Comparison of ENCODE assay signal across 10 cellular contexts in the genomic region with DNA sequence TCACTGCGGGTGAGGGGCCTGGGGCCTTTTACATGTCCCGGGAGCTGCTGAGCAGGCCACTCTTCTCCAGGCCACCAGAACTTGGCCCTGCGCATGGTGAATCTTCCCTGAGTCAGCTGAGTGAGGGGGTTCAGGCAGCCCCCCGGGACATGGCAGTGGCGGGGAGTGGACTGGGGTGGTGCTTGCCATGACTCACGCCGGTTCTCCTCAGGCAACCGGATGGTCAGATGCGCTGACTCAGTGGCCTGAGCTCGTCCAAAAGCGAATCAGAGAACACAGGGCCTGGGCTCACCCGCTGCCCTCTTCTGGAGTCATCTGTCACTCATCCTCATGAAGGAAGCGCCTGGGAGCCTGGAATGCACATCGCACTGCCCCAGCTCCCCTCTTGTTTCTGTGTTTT. TPM values are rescaled to one million over a fixed set of nuclear protein-coding genes. Genes with fewer than 3 reads are reported as not detected.
A peak's percentile ranks its signal among the peaks of the same experiment; 100 is the strongest.
DNase-seq lines count a peak whose midpoint lies in the region; ATAC-seq, FAIRE-seq and TF ChIP-seq lines count a peak whose summit lies in the region.
"Had no signal": no experiment of that assay in that cellular context is flagged by ENCODE, and none has a peak within 500 bp of the region (broad histone marks: within the 10 kb centered on the region; RNA-seq: fewer than 3 reads in every experiment).

No MANE protein-coding gene starts in this region.

- H3K27ac ChIP-seq in kidney (ENCODE audit: low read depth in 2 of 2, low read length in 2 of 2) (peak overlapping the region; percentile 5 to 26), thoracic aorta (peak overlapping the region; percentile 96 to 97)
- H3K27ac ChIP-seq: WERI-Rb-1 had no signal

- H3K4me1 ChIP-seq in kidney (ENCODE audit: control insufficient read depth in 1 of 2, insufficient read depth in 1 of 2, low read depth in 1 of 2, low read length in 2 of 2) (peaks cover 8 to 12% of the 10 kb centered on the region in 2 donors), thoracic aorta (ENCODE audit: control insufficient read depth in 1 of 2, low read depth in 2 of 2) (peaks cover 73 to 94% of the 10 kb centered on the region in 2 donors)

- FAIRE-seq in bronchial epithelial cell (lab: Jason Lieb, UNC) (no peak), kidney (lab: Jason Lieb, UNC) (no peak)

- H3K36me3 ChIP-seq in bronchial epithelial cell (ENCODE audit: control insufficient read depth, insufficient read depth, low read length) = peaks cover 1% of the 10 kb centered on the region
- H3K36me3 ChIP-seq in kidney (ENCODE audit: control insufficient read depth in 1 of 2, insufficient read depth in 2 of 2, low read length in 2 of 2) = no peaks in the 10 kb centered on the region
- no peaks in the 10 kb centered on the region for H3K36me3 ChIP-seq in thoracic aorta
- H3K36me3 ChIP-seq: WERI-Rb-1 had no signal

- H3K9me3 ChIP-seq in kidney (ENCODE audit: control insufficient read depth in 1 of 2, low read length in 2 of 2) (no peaks in the 10 kb centered on the region), thoracic aorta (no peaks in the 10 kb centered on the region)

- no peak overlapping the region for H3K4me3 ChIP-seq in bronchial epithelial cell (ENCODE audit: low read depth, low read length)
- no peak overlapping the region for H3K4me3 ChIP-seq in kidney (ENCODE audit: low read length in 2 of 2)
- H3K4me3 ChIP-seq in thoracic aorta = peak overlapping the region; percentile 35

- ATAC-seq in thoracic aorta (ENCODE audit: insufficient number of reproducible peaks, low FRiP score, low read depth) (peak; percentile 51), HG03175 (IDR thresholded peaks at IDR 0.05; ENCODE audit: unreplicated experiment) (no peak)

- H3K27me3 ChIP-seq in bronchial epithelial cell (ENCODE audit: control insufficient read depth, insufficient read depth, low read length) (no peaks in the 10 kb centered on the region), thoracic aorta (replicated peaks; ENCODE audit: insufficient read depth) (no peaks in the 10 kb centered on the region)

- TF ChIP-seq CTCF in bronchial epithelial cell (IDR thresholded peaks at IDR 0.05; ENCODE audit: insufficient read depth, low read length, severe bottlenecking) (no peak), kidney (IDR thresholded peaks at IDR 0.05; ENCODE audit: borderline replicate concordance, extremely low read depth, insufficient read depth) (no peak), thoracic aorta (IDR thresholded peaks at IDR 0.05) (no peak)

- intact Hi-C loops in kidney (cut with DNase I) = no loop called here

- DNase-seq in HS-27A (ENCODE audit: low read depth) = peak; percentile 74
- DNase-seq in bronchial epithelial cell (ENCODE audit: low read depth) = peak; percentile 93
- DNase-seq in kidney = peak; percentile 79
- DNase-seq in thoracic aorta (ENCODE audit: low spot score) = peak; percentile 85
- DNase-seq in NCI-H2029 (lab: John Stamatoyannopoulos, UW) = no peak
- DNase-seq in NCI-H2107 (lab: John Stamatoyannopoulos, UW) = no peak
- DNase-seq in erythroblast (lab: John Stamatoyannopoulos, UW) = no peak
- DNase-seq: stimulated activated naive CD4-positive, alpha-beta T cell treated with Interleukin-2 at 50 U/mL for 16 hours; WERI-Rb-1 had no signal

- H3K9ac ChIP-seq in kidney (ENCODE audit: low read length in 2 of 2) = no peak overlapping the region

- TF ChIP-seq POLR2A in erythroblast (IDR thresholded peaks at IDR 0.05; ENCODE audit: low read length) = no peak

RNA-seq across cellular contexts. Expression of a gene that starts 33.5 kb away (rescaled TPM):
- total RNA-seq in bronchial epithelial cell (64.1 and 80.3 TPM in 2 replicates), kidney (86.0 TPM), thoracic aorta (100 to 1,000 TPM; 282 to 473 TPM)
- polyA plus RNA-seq in kidney (ENCODE audit: insufficient read depth, low read depth, low replicate concordance) = 345 TPM

RNA-seq across cellular contexts. Expression of a gene that starts 40.4 kb away (rescaled TPM):
- total RNA-seq in bronchial epithelial cell (not detected in 2 replicates), kidney (not detected), thoracic aorta (not detected)
- polyA plus RNA-seq in kidney (ENCODE audit: insufficient read depth, low read depth, low replicate concordance) = not detected

Comparison
In these comparisons a context has a peak if more than half of its experiments do, and no peak if none do; other contexts are left out.
1. DNase-seq: peak in HS-27A (single experiment), bronchial epithelial cell (single experiment), kidney (single experiment) and thoracic aorta (single experiment); none in NCI-H2029 (single experiment), NCI-H2107 (single experiment) and erythroblast (0 of 2).